23 cellular contexts compared by ENCODE assay signal in the genomic region with DNA sequence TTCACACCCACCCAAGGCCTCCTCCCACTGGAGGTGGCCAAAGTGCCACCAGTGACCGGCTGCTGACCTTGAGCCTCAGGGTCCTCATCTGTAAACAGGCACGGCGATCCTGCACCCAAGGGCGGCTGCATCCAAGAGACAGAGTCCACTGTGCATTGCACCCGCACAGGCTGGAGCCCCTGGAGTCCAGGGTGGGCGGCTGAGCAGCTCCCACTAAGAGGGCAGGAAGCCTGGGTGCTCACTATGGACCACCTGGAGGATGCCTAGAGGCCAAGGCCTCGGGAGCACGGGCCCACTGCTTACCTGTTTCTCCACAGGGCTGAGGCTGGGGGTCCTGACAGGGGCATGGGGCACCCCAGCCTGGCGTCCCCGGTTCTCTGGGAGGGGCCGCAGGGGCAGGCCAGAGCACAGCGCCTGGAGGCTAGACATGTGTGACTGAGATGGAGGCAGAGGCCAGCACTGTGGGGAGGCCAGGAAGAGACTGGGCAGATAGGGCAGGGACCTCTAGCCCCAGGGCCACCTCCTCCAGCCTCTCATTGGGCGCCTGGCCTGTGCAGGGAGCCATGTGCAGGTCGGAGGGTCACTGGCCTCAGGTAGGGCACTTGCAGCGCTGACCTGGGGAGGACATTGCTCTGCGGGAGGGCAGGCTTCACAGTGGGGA. TPM values are rescaled to one million over a fixed set of nuclear protein-coding genes. Genes with fewer than 3 reads are reported as not detected.
"Had no signal": no experiment of that assay in that cellular context is flagged by ENCODE, and none has a peak within 500 bp of the region (broad histone marks: within the 10 kb centered on the region; RNA-seq: fewer than 3 reads in every experiment).

TSS of gene UROC1 (minus strand) at position 483 of the 661 bp plus-strand sequence. CDS start at position 429, 54 bp downstream.

- DNase-seq: activated CD4-positive, alpha-beta memory T cell treated with anti-CD3 and anti-CD28 coated beads, Interleukin-2, amount 10 ng/mL, durations not matched to agents 7 days and 5 days; activated CD4-positive, alpha-beta T cell treated with anti-CD3 and anti-CD28 coated beads for 4 hours; activated gamma-delta T cell; activated T-cell treated with anti-CD3 and anti-CD28 coated beads, Interleukin-2, amount 50 U/mL, for 4 hours; amniotic stem cell; body of pancreas; central memory CD4-positive, alpha-beta T cell; cortex of kidney; effector memory CD4-positive, alpha-beta T cell; foreskin keratinocyte; left colon; occipital lobe; stimulated activated CD4-positive, alpha-beta T cell treated with anti-CD3 and anti-CD28 coated beads, Interleukin-1b, Interleukin-23, amount 100 ng/mL, for 48 hours; stomach; testis; upper lobe of left lung had no signal

- H3K27ac Mint-ChIP-seq: activated CD4-positive, alpha-beta memory T cell treated with anti-CD3 and anti-CD28 coated beads, Interleukin-2, amount 10 ng/mL, durations not matched to agents 7 days and 5 days; activated naive CD8-positive, alpha-beta T cell; natural killer cell treated with Interleukin-12 subunit alpha and Interleukin-12 subunit beta and Interleukin-15 and Interleukin-18, amount 100 ng/mL, for 72 hours; WTC11 had no signal

- H3K36me3 Mint-ChIP-seq: activated naive CD8-positive, alpha-beta T cell; natural killer cell treated with Interleukin-12 subunit alpha and Interleukin-12 subunit beta and Interleukin-15 and Interleukin-18, amount 100 ng/mL, for 72 hours; WTC11 had no signal

- H3K4me1 ChIP-seq: body of pancreas, foreskin keratinocyte, prostate gland, testis had no signal

- H3K27ac ChIP-seq: body of pancreas, foreskin keratinocyte, prostate gland, stomach, testis, upper lobe of left lung had no signal

- H3K27me3 ChIP-seq: body of pancreas, testis, upper lobe of left lung had no signal

- H3K9me3 Mint-ChIP-seq: activated CD4-positive, alpha-beta memory T cell treated with anti-CD3 and anti-CD28 coated beads, Interleukin-2, amount 10 ng/mL, durations not matched to agents 7 days and 5 days; activated T-cell treated with anti-CD3 and anti-CD28 coated beads, Interleukin-2, amount 50 U/mL, for 4 hours; natural killer cell treated with Interleukin-12 subunit alpha and Interleukin-12 subunit beta and Interleukin-15 and Interleukin-18, amount 100 ng/mL, for 72 hours; WTC11 had no signal

- H3K4me3 ChIP-seq: body of pancreas, prostate gland, stomach, testis, upper lobe of left lung had no signal

- H3K36me3 ChIP-seq: prostate gland, stomach, upper lobe of left lung had no signal

- H3K4me3 Mint-ChIP-seq: activated CD4-positive, alpha-beta memory T cell treated with anti-CD3 and anti-CD28 coated beads, Interleukin-2, amount 10 ng/mL, durations not matched to agents 7 days and 5 days; activated naive CD8-positive, alpha-beta T cell; activated T-cell treated with anti-CD3 and anti-CD28 coated beads, Interleukin-2, amount 50 U/mL, for 4 hours; natural killer cell treated with Interleukin-12 subunit alpha and Interleukin-12 subunit beta and Interleukin-15 and Interleukin-18, amount 100 ng/mL, for 72 hours; WTC11 had no signal

- H3K9me3 ChIP-seq: body of pancreas, prostate gland, stomach, testis, upper lobe of left lung had no signal

- ATAC-seq: activated T-cell treated with anti-CD3 and anti-CD28 coated beads, Interleukin-2, amount 50 U/mL, for 4 hours; body of pancreas; foreskin keratinocyte; left colon; sciatic nerve; WTC11 had no signal

- H3K4me1 Mint-ChIP-seq: activated CD4-positive, alpha-beta memory T cell treated with anti-CD3 and anti-CD28 coated beads, Interleukin-2, amount 10 ng/mL, durations not matched to agents 7 days and 5 days had no signal

RNA-seq across cellular contexts. Expression of gene UROC1, which starts in this region (rescaled TPM):
- total RNA-seq: activated CD4-positive, alpha-beta memory T cell treated with anti-CD3 and anti-CD28 coated beads, Interleukin-2, amount 10 ng/mL, durations not matched to agents 7 days and 5 days; activated T-cell treated with anti-CD3 and anti-CD28 coated beads, Interleukin-2, amount 50 U/mL, for 4 hours; body of pancreas; foreskin keratinocyte; left colon; mesenteric fat pad; natural killer cell treated with Interleukin-12 subunit alpha and Interleukin-12 subunit beta and Interleukin-15 and Interleukin-18, amount 100 ng/mL, for 72 hours; occipital lobe; sciatic nerve; stomach; T-helper 2 cell treated with Interferon-gamma antibody and Interleukin-4, amounts not matched to agents 100 ng/mL and 5 ng/mL, for 36 hours; upper lobe of left lung; WTC11 had no signal
